In genomic region chr6:164321297-164321696, GRCh38 we compare ENCODE assay signal across 23 cellular contexts.
"Had no signal": no experiment of that assay in that cellular context is flagged by ENCODE, and none has a peak within 500 bp of the region (broad histone marks: within the 10 kb centered on the region; RNA-seq: fewer than 3 reads in every experiment).

No MANE protein-coding gene starts in this region.

- H3K36me3 ChIP-seq: left lung, lower lobe of right lung, ovary, right atrium auricular region, right lobe of liver, tibial nerve, uterus had no signal

- H3K36me3 Mint-ChIP-seq: stimulated activated memory B cell treated with anti-CD40 and anti-IgM and Interleukin-4, amounts not matched to agents 10 μg/mL and 1 μg/mL and 100 μg/mL, for 72 hours; type B pancreatic cell had no signal

- H3K4me3 ChIP-seq: left lung, lower lobe of right lung, ovary, right atrium auricular region, right lobe of liver, smooth muscle cell, tibial nerve, uterus had no signal

- H3K4me3 Mint-ChIP-seq: naive thymus-derived CD8-positive, alpha-beta T cell; stimulated activated memory B cell treated with anti-CD40 and anti-IgM and Interleukin-4, amounts not matched to agents 10 μg/mL and 1 μg/mL and 100 μg/mL, for 72 hours; stimulated activated naive CD8-positive, alpha-beta T cell treated with anti-CD3 and anti-CD28 coated beads, Interleukin-15, amount 100 ng/mL, for 72 hours; type B pancreatic cell had no signal

- H3K27me3 ChIP-seq: left lung, ovary, right atrium auricular region, right lobe of liver, tibial nerve, uterus had no signal

- H3K4me1 ChIP-seq: left lung, lower lobe of right lung, right lobe of liver, uterus had no signal

- H3K9me3 ChIP-seq: lower lobe of right lung, ovary, right lobe of liver, uterus had no signal

- H3K27me3 Mint-ChIP-seq: naive thymus-derived CD8-positive, alpha-beta T cell; progenitor cell of endocrine pancreas; stimulated activated memory B cell treated with anti-CD40 and anti-IgM and Interleukin-4, amounts not matched to agents 10 μg/mL and 1 μg/mL and 100 μg/mL, for 72 hours; stimulated activated naive CD8-positive, alpha-beta T cell treated with anti-CD3 and anti-CD28 coated beads, Interleukin-15, amount 100 ng/mL, for 72 hours; type B pancreatic cell had no signal

- ATAC-seq: left cardiac atrium; left lung; lower lobe of right lung; naive thymus-derived CD8-positive, alpha-beta T cell; right lobe of liver; stimulated activated memory B cell treated with anti-CD40 and anti-IgM and Interleukin-4, amounts not matched to agents 10 μg/mL and 1 μg/mL and 100 μg/mL, for 72 hours; stimulated activated naive CD8-positive, alpha-beta T cell treated with anti-CD3 and anti-CD28 coated beads, Interleukin-15, amount 100 ng/mL, for 72 hours had no signal

- H3K27ac ChIP-seq: left lung, lower lobe of right lung, ovary, right lobe of liver, uterus had no signal

- H3K4me1 Mint-ChIP-seq: naive thymus-derived CD8-positive, alpha-beta T cell; stimulated activated memory B cell treated with anti-CD40 and anti-IgM and Interleukin-4, amounts not matched to agents 10 μg/mL and 1 μg/mL and 100 μg/mL, for 72 hours; stimulated activated naive CD8-positive, alpha-beta T cell treated with anti-CD3 and anti-CD28 coated beads, Interleukin-15, amount 100 ng/mL, for 72 hours had no signal

- H3K9me3 Mint-ChIP-seq: type B pancreatic cell had no signal

- H3K27ac Mint-ChIP-seq: naive thymus-derived CD8-positive, alpha-beta T cell; progenitor cell of endocrine pancreas; stimulated activated memory B cell treated with anti-CD40 and anti-IgM and Interleukin-4, amounts not matched to agents 10 μg/mL and 1 μg/mL and 100 μg/mL, for 72 hours; stimulated activated naive CD8-positive, alpha-beta T cell treated with anti-CD3 and anti-CD28 coated beads, Interleukin-15, amount 100 ng/mL, for 72 hours; type B pancreatic cell had no signal

- DNase-seq: kidney glomerular epithelial cell; left cardiac atrium; left lung; lower lobe of right lung; mammary epithelial cell; mesenchymal stem cell; naive thymus-derived CD8-positive, alpha-beta T cell; ovary; right lobe of liver; stimulated activated CD4-positive, alpha-beta T cell treated with anti-CD3 and anti-CD28 coated beads, Interleukin-1b, Interleukin-23, amount 100 ng/mL, for 48 hours; stimulated activated CD4-positive, alpha-beta T cell treated with anti-CD3 and anti-CD28 coated beads, Interleukin-2, amount 100 ng/mL, for 48 hours; stimulated activated CD4-positive, alpha-beta T cell treated with anti-CD3 and anti-CD28 coated beads, Interleukin-4, amount 100 ng/mL, for 4 hours; stimulated activated CD8-positive, alpha-beta memory T cell treated with anti-CD3 and anti-CD28 coated beads, Interleukin-4, amount 100 ng/mL, for 48 hours; stimulated activated naive CD4-positive, alpha-beta T cell treated with Interleukin-2 at 50 U/mL for 16 hours; stimulated activated naive CD8-positive, alpha-beta T cell treated with anti-CD3 and anti-CD28 coated beads, Interleukin-15, amount 100 ng/mL, for 72 hours; substantia nigra; uterus had no signal
